ENCODE assay signal across 13 cellular contexts in the genomic region with DNA sequence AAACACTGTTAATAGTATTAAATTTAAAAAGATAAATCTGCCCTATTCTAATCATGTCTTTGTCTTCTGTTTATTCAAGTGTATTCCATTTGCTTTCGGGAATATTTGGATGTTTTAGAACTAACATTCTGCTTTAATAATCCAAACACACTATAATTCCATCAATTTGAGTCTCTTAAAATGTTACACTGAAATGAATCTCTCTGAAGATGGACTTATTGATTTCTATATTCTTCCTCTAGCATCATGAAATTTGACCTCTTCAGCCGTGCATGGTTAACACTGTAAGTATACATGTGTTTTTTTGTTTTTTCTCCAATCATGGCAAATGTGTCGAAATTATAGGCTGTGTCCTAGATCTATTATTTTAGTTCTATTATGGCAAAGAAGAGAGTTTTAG.
"Had no signal": no experiment of that assay in that cellular context is flagged by ENCODE, and none has a peak within 500 bp of the region (broad histone marks: within the 10 kb centered on the region; RNA-seq: fewer than 3 reads in every experiment).

No MANE protein-coding gene starts in this region.

- DNase-seq: activated B cell treated with CpG ODN at 0.5 μM for 24 hours; activated CD4-positive, alpha-beta T cell treated with anti-CD3 and anti-CD28 coated beads, Interleukin-2, amount 50 U/mL, for 1 hour; activated naive CD4-positive, alpha-beta T cell treated with anti-CD3 and anti-CD28 coated beads, Interleukin-2, amount 50 U/mL, for 16 hours; activated T-cell treated with anti-CD3 and anti-CD28 coated beads, Interleukin-2, amount 50 U/mL, for 1 hour; adrenal gland; erythroblast; left cardiac atrium; lower lobe of right lung; naive B cell; retina; stimulated activated CD4-positive, alpha-beta T cell treated with anti-CD3 and anti-CD28 coated beads, Interleukin-4, amount 100 ng/mL, for 1 hour; stimulated activated CD8-positive, alpha-beta memory T cell treated with anti-CD3 and anti-CD28 coated beads, Interleukin-4, amount 100 ng/mL, for 48 hours had no signal

- H3K27ac ChIP-seq: adrenal gland, lower lobe of right lung, parathyroid adenoma had no signal
